ENCODE assay signal across 13 cellular contexts in the genomic region with DNA sequence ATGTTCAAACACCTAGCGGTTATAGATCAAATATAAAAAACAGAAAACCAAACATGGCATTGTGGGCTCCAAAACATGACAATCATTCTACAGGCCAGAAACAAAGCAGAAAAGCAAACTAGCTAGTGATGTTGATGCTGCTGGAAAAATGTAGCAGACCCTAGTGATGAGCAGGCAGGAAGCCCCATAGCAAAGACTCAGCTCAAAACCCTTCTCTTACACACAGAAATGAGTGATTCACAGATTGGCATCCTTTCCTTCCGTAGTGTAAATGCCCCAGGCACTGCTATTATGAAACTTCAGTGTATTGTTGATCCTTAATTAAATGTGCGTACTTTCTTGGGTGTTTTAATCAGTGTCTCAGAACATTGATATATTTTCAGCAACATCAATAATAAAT.
DNase-seq lines count a peak whose midpoint lies in the region; ATAC-seq and TF ChIP-seq lines count a peak whose summit lies in the region.
"Had no signal": no experiment of that assay in that cellular context is flagged by ENCODE, and none has a peak within 500 bp of the region (broad histone marks: within the 10 kb centered on the region; RNA-seq: fewer than 3 reads in every experiment).

No MANE protein-coding gene starts in this region.

- 78% methylated on average over 3 of the region's 3 CpGs for WGBS in prostate gland

- H3K9me3 Mint-ChIP-seq in stimulated activated naive B cell treated with anti-CD40 and anti-IgM and Interleukin-4, amounts not matched to agents 10 μg/mL and 1 μg/mL and 100 μg/mL, for 72 hours: no peaks in the 10 kb centered on the region
- no peaks in the 10 kb centered on the region for H3K9me3 Mint-ChIP-seq in CD8-positive, alpha-beta T cell
- H3K9me3 Mint-ChIP-seq: brain had no signal

- no peaks in the 10 kb centered on the region for H3K27me3 Mint-ChIP-seq in stimulated activated naive B cell treated with anti-CD40 and anti-IgM and Interleukin-4, amounts not matched to agents 10 μg/mL and 1 μg/mL and 100 μg/mL, for 72 hours
- no peaks in the 10 kb centered on the region for H3K27me3 Mint-ChIP-seq in CD8-positive, alpha-beta T cell (ENCODE audit: low read depth)
- H3K27me3 Mint-ChIP-seq: brain had no signal

- no peak overlapping the region for H3K4me3 ChIP-seq in foreskin fibroblast (ENCODE audit: low read depth in 1 of 2, low read length in 2 of 2)
- no peak overlapping the region for H3K4me3 ChIP-seq in prostate gland
- H3K4me3 ChIP-seq in CD8-positive, alpha-beta T cell (ENCODE audit: low read depth, low read length): no peak overlapping the region
- H3K4me3 ChIP-seq: gastrocnemius medialis had no signal

- CTCF ChIA-PET in CD8-positive, alpha-beta T cell (lab: Charles Lee): no interaction called here

- no peaks in the 10 kb centered on the region for H3K27me3 ChIP-seq in prostate gland (replicated peaks; ENCODE audit: insufficient read depth)
- no peaks in the 10 kb centered on the region for H3K27me3 ChIP-seq in CD8-positive, alpha-beta T cell (ENCODE audit: insufficient read depth, low read length)
- H3K27me3 ChIP-seq: gastrocnemius medialis had no signal

- peaks cover 4% of the 10 kb centered on the region in 2 donors for H3K36me3 Mint-ChIP-seq in stimulated activated naive B cell treated with anti-CD40 and anti-IgM and Interleukin-4, amounts not matched to agents 10 μg/mL and 1 μg/mL and 100 μg/mL, for 72 hours
- H3K36me3 Mint-ChIP-seq in CD8-positive, alpha-beta T cell: peaks cover 35% of the 10 kb centered on the region

- H3K4me3 Mint-ChIP-seq in stimulated activated naive B cell treated with anti-CD40 and anti-IgM and Interleukin-4, amounts not matched to agents 10 μg/mL and 1 μg/mL and 100 μg/mL, for 72 hours: no peak overlapping the region
- H3K4me3 Mint-ChIP-seq in CD8-positive, alpha-beta T cell: no peak overlapping the region
- H3K4me3 Mint-ChIP-seq: brain had no signal

- intact Hi-C loops in prostate gland (cut with DNase I): no loop called here
- intact Hi-C loops in CD8-positive, alpha-beta T cell (cut with DNase I, micrococcal nuclease): loop anchor here in 1 of 2 experiments (5.0 kb wide), 1 partner anchor 118 kb away; no protein-coding TSS in a partner anchor

- no peak for ATAC-seq in stimulated activated naive B cell treated with anti-CD40 and anti-IgM and Interleukin-4, amounts not matched to agents 10 μg/mL and 1 μg/mL and 100 μg/mL, for 72 hours (replicated peaks)
- ATAC-seq in CD8-positive, alpha-beta T cell: no peak
- ATAC-seq: gastrocnemius medialis had no signal

- H3K4me1 Mint-ChIP-seq in stimulated activated naive B cell treated with anti-CD40 and anti-IgM and Interleukin-4, amounts not matched to agents 10 μg/mL and 1 μg/mL and 100 μg/mL, for 72 hours: peaks cover 5 to 10% of the 10 kb centered on the region in 2 donors
- H3K4me1 Mint-ChIP-seq in CD8-positive, alpha-beta T cell (ENCODE audit: low read depth): peaks cover 6% of the 10 kb centered on the region

- H3K4me1 ChIP-seq in prostate gland (replicated peaks): no peaks in the 10 kb centered on the region
- H3K4me1 ChIP-seq in CD8-positive, alpha-beta T cell (ENCODE audit: insufficient read depth, low read length): no peaks in the 10 kb centered on the region

- H3K27ac ChIP-seq in prostate gland: no peak overlapping the region
- H3K27ac ChIP-seq in CD8-positive, alpha-beta T cell (ENCODE audit: low read depth, low read length): no peak overlapping the region
- H3K27ac ChIP-seq: gastrocnemius medialis had no signal

- no peak for TF ChIP-seq CTCF in foreskin fibroblast (IDR thresholded peaks at IDR 0.05; ENCODE audit: low read depth, low read length)
- no peak for TF ChIP-seq CTCF in prostate gland (IDR thresholded peaks at IDR 0.05)
- no peak for TF ChIP-seq CTCF in CD8-positive, alpha-beta T cell (IDR thresholded peaks at IDR 0.05)

- TF ChIP-seq POLR2A in prostate gland (IDR thresholded peaks at IDR 0.05): no peak

- H3K9me3 ChIP-seq in prostate gland: no peaks in the 10 kb centered on the region
- no peaks in the 10 kb centered on the region for H3K9me3 ChIP-seq in CD8-positive, alpha-beta T cell (ENCODE audit: low read length)
- H3K9me3 ChIP-seq: gastrocnemius medialis had no signal

- POLR2A ChIA-PET in CD8-positive, alpha-beta T cell (lab: Charles Lee): no interaction called here

- no peak overlapping the region for H3K27ac Mint-ChIP-seq in stimulated activated naive B cell treated with anti-CD40 and anti-IgM and Interleukin-4, amounts not matched to agents 10 μg/mL and 1 μg/mL and 100 μg/mL, for 72 hours
- H3K27ac Mint-ChIP-seq in CD8-positive, alpha-beta T cell: no peak overlapping the region
- H3K27ac Mint-ChIP-seq: brain had no signal

- DNase-seq in A172 (ENCODE audit: low spot score): peak; percentile 55
- DNase-seq in HPDE6-E6E7 (ENCODE audit: extremely low spot score): peak; percentile 69
- DNase-seq in astrocyte of the hippocampus (ENCODE audit: low read depth, low spot score): peak; percentile 73
- DNase-seq in foreskin fibroblast: peak; percentile 90 to 95
- DNase-seq in prostate gland (ENCODE audit: low spot score): no peak
- DNase-seq in NCI-H1436 (lab: John Stamatoyannopoulos, UW): no peak
- no peak for DNase-seq in stimulated activated naive B cell treated with anti-CD40 and anti-IgM and Interleukin-4, amounts not matched to agents 10 μg/mL and 1 μg/mL and 100 μg/mL, for 72 hours
- no peak for DNase-seq in CD8-positive, alpha-beta T cell
- DNase-seq: AML-193, gastrocnemius medialis, NCI-H1694 treated with DMSO at 0.1 percent for 48 hours, posterior cingulate gyrus had no signal

- H3K36me3 ChIP-seq in prostate gland: no peaks in the 10 kb centered on the region
- H3K36me3 ChIP-seq in CD8-positive, alpha-beta T cell (ENCODE audit: insufficient read depth, low read length): no peaks in the 10 kb centered on the region
- H3K36me3 ChIP-seq: gastrocnemius medialis had no signal

Comparison
In these comparisons a context has a peak if more than half of its experiments do, and no peak if none do; other contexts are left out.
1. DNase-seq: peak in A172 (single experiment), HPDE6-E6E7 (single experiment), astrocyte of the hippocampus (single experiment) and foreskin fibroblast (2 of 2); none in prostate gland (single experiment), NCI-H1436 (single experiment), stimulated activated naive B cell treated with anti-CD40 and anti-IgM and Interleukin-4, amounts not matched to agents 10 μg/mL and 1 μg/mL and 100 μg/mL, for 72 hours (single experiment) and CD8-positive, alpha-beta T cell (0 of 7).